Comparison of ENCODE assay signal across 3 cellular contexts in the genomic region with DNA sequence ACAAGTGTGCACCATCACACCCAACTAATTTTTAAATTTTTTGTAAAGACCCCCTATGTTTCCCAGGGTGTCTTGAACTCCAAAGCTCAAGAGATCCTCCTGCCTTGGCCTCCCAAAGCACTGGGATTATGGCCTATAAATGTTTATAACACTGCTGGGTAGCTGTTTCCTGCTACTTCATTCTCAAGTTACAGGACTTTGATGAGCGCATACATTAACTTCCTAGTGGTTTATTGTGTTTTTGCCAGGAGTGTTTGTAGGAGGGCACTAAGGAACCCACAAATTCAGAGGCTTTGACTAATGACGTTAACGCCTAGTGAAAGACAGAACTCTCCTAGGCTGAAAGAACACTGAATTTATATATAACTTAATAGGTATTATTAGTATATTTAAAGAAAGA.
A peak's percentile ranks its signal among the peaks of the same experiment; 100 is the strongest.
TF ChIP-seq lines count a peak whose summit lies in the region.

No MANE protein-coding gene starts in this region.

TF ChIP-seq in GM23338, 12 proteins besides CTCF, POLR2A, EP300 and RAD21 (continues in another document):
- TF ChIP-seq, protein P1, sequence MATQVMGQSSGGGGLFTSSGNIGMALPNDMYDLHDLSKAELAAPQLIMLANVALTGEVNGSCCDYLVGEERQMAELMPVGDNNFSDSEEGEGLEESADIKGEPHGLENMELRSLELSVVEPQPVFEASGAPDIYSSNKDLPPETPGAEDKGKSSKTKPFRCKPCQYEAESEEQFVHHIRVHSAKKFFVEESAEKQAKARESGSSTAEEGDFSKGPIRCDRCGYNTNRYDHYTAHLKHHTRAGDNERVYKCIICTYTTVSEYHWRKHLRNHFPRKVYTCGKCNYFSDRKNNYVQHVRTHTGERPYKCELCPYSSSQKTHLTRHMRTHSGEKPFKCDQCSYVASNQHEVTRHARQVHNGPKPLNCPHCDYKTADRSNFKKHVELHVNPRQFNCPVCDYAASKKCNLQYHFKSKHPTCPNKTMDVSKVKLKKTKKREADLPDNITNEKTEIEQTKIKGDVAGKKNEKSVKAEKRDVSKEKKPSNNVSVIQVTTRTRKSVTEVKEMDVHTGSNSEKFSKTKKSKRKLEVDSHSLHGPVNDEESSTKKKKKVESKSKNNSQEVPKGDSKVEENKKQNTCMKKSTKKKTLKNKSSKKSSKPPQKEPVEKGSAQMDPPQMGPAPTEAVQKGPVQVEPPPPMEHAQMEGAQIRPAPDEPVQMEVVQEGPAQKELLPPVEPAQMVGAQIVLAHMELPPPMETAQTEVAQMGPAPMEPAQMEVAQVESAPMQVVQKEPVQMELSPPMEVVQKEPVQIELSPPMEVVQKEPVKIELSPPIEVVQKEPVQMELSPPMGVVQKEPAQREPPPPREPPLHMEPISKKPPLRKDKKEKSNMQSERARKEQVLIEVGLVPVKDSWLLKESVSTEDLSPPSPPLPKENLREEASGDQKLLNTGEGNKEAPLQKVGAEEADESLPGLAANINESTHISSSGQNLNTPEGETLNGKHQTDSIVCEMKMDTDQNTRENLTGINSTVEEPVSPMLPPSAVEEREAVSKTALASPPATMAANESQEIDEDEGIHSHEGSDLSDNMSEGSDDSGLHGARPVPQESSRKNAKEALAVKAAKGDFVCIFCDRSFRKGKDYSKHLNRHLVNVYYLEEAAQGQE (IDR thresholded peaks at IDR 0.05; ENCODE audit: unreplicated experiment), result no peak
- TF ChIP-seq ZNF114 (CRISPR knock-in tag; IDR thresholded peaks at IDR 0.05), result no peak

TF ChIP-seq in HEK293, 187 proteins besides CTCF, POLR2A, EP300 and RAD21 (continued from another document and continues in another):
- TF ChIP-seq ZNF169 (tag by site-specific recombination; IDR thresholded peaks at IDR 0.05) (no peak), YY1 (tag by site-specific recombination; IDR thresholded peaks at IDR 0.05) (no peak), ZNF624 (tag by site-specific recombination; IDR thresholded peaks at IDR 0.05) (no peak), ZNF174 (tag by site-specific recombination; IDR thresholded peaks at IDR 0.05) (no peak), ZNF37A (tag by site-specific recombination; IDR thresholded peaks at IDR 0.05) (no peak), ZNF146 (tag by site-specific recombination; IDR thresholded peaks at IDR 0.05) (no peak), ZNF555 (tag by site-specific recombination; conservative IDR thresholded peaks at IDR 0.05) (no peak), ZIC2 (tag by site-specific recombination; IDR thresholded peaks at IDR 0.05) (peak; percentile 44), YY2 (tag by site-specific recombination; IDR thresholded peaks at IDR 0.05) (no peak), FEZF1 (tag by site-specific recombination; IDR thresholded peaks at IDR 0.05) (no peak), EGR2 (tag by site-specific recombination; IDR thresholded peaks at IDR 0.05; ENCODE audit: low read depth) (no peak)
- TF ChIP-seq, protein P2, sequence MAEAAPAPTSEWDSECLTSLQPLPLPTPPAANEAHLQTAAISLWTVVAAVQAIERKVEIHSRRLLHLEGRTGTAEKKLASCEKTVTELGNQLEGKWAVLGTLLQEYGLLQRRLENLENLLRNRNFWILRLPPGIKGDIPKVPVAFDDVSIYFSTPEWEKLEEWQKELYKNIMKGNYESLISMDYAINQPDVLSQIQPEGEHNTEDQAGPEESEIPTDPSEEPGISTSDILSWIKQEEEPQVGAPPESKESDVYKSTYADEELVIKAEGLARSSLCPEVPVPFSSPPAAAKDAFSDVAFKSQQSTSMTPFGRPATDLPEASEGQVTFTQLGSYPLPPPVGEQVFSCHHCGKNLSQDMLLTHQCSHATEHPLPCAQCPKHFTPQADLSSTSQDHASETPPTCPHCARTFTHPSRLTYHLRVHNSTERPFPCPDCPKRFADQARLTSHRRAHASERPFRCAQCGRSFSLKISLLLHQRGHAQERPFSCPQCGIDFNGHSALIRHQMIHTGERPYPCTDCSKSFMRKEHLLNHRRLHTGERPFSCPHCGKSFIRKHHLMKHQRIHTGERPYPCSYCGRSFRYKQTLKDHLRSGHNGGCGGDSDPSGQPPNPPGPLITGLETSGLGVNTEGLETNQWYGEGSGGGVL (tag by site-specific recombination; IDR thresholded peaks at IDR 0.05), result no peak
- TF ChIP-seq, protein P3, sequence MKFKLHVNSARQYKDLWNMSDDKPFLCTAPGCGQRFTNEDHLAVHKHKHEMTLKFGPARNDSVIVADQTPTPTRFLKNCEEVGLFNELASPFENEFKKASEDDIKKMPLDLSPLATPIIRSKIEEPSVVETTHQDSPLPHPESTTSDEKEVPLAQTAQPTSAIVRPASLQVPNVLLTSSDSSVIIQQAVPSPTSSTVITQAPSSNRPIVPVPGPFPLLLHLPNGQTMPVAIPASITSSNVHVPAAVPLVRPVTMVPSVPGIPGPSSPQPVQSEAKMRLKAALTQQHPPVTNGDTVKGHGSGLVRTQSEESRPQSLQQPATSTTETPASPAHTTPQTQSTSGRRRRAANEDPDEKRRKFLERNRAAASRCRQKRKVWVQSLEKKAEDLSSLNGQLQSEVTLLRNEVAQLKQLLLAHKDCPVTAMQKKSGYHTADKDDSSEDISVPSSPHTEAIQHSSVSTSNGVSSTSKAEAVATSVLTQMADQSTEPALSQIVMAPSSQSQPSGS (tag by site-specific recombination; IDR thresholded peaks at IDR 0.05; ENCODE audit: low read depth), result peak; percentile 7; the same call in 1 of the 2 replicates
- TF ChIP-seq, protein P4, sequence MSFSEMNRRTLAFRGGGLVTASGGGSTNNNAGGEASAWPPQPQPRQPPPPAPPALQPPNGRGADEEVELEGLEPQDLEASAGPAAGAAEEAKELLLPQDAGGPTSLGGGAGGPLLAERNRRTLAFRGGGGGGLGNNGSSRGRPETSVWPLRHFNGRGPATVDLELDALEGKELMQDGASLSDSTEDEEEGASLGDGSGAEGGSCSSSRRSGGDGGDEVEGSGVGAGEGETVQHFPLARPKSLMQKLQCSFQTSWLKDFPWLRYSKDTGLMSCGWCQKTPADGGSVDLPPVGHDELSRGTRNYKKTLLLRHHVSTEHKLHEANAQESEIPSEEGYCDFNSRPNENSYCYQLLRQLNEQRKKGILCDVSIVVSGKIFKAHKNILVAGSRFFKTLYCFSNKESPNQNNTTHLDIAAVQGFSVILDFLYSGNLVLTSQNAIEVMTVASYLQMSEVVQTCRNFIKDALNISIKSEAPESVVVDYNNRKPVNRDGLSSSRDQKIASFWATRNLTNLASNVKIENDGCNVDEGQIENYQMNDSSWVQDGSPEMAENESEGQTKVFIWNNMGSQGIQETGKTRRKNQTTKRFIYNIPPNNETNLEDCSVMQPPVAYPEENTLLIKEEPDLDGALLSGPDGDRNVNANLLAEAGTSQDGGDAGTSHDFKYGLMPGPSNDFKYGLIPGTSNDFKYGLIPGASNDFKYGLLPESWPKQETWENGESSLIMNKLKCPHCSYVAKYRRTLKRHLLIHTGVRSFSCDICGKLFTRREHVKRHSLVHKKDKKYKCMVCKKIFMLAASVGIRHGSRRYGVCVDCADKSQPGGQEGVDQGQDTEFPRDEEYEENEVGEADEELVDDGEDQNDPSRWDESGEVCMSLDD (tag by site-specific recombination; IDR thresholded peaks at IDR 0.05), result no peak

TF ChIP-seq in WTC11, 78 proteins besides CTCF, POLR2A, EP300 and RAD21 (continued from another document and continues in another):
- TF ChIP-seq, protein P5, sequence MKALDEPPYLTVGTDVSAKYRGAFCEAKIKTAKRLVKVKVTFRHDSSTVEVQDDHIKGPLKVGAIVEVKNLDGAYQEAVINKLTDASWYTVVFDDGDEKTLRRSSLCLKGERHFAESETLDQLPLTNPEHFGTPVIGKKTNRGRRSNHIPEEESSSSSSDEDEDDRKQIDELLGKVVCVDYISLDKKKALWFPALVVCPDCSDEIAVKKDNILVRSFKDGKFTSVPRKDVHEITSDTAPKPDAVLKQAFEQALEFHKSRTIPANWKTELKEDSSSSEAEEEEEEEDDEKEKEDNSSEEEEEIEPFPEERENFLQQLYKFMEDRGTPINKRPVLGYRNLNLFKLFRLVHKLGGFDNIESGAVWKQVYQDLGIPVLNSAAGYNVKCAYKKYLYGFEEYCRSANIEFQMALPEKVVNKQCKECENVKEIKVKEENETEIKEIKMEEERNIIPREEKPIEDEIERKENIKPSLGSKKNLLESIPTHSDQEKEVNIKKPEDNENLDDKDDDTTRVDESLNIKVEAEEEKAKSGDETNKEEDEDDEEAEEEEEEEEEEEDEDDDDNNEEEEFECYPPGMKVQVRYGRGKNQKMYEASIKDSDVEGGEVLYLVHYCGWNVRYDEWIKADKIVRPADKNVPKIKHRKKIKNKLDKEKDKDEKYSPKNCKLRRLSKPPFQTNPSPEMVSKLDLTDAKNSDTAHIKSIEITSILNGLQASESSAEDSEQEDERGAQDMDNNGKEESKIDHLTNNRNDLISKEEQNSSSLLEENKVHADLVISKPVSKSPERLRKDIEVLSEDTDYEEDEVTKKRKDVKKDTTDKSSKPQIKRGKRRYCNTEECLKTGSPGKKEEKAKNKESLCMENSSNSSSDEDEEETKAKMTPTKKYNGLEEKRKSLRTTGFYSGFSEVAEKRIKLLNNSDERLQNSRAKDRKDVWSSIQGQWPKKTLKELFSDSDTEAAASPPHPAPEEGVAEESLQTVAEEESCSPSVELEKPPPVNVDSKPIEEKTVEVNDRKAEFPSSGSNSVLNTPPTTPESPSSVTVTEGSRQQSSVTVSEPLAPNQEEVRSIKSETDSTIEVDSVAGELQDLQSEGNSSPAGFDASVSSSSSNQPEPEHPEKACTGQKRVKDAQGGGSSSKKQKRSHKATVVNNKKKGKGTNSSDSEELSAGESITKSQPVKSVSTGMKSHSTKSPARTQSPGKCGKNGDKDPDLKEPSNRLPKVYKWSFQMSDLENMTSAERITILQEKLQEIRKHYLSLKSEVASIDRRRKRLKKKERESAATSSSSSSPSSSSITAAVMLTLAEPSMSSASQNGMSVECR (CRISPR knock-in tag; IDR thresholded peaks at IDR 0.05; ENCODE audit: borderline replicate concordance), result no peak
- TF ChIP-seq, protein P6, sequence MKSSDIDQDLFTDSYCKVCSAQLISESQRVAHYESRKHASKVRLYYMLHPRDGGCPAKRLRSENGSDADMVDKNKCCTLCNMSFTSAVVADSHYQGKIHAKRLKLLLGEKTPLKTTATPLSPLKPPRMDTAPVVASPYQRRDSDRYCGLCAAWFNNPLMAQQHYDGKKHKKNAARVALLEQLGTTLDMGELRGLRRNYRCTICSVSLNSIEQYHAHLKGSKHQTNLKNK (CRISPR knock-in tag; IDR thresholded peaks at IDR 0.05), result no peak
- TF ChIP-seq, protein P7, sequence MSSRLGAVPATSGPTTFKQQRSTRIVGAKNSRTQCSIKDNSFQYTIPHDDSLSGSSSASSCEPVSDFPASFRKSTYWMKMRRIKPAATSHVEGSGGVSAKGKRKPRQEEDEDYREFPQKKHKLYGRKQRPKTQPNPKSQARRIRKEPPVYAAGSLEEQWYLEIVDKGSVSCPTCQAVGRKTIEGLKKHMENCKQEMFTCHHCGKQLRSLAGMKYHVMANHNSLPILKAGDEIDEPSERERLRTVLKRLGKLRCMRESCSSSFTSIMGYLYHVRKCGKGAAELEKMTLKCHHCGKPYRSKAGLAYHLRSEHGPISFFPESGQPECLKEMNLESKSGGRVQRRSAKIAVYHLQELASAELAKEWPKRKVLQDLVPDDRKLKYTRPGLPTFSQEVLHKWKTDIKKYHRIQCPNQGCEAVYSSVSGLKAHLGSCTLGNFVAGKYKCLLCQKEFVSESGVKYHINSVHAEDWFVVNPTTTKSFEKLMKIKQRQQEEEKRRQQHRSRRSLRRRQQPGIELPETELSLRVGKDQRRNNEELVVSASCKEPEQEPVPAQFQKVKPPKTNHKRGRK (CRISPR knock-in tag; IDR thresholded peaks at IDR 0.05; ENCODE audit: borderline replicate concordance), result no peak
- no peak for TF ChIP-seq NFYB (CRISPR knock-in tag; conservative IDR thresholded peaks at IDR 0.05; ENCODE audit: low read depth)
- TF ChIP-seq RELA (CRISPR knock-in tag; IDR thresholded peaks at IDR 0.05; ENCODE audit: borderline replicate concordance), result no peak
- no peak for TF ChIP-seq ATF1 (CRISPR knock-in tag; IDR thresholded peaks at IDR 0.05)
- TF ChIP-seq, protein P8, sequence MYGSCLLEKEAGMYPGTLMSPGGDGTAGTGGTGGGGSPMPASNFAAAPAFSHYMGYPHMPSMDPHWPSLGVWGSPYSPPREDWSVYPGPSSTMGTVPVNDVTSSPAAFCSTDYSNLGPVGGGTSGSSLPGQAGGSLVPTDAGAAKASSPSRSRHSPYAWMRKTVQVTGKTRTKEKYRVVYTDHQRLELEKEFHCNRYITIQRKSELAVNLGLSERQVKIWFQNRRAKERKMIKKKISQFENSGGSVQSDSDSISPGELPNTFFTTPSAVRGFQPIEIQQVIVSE (CRISPR knock-in tag; IDR thresholded peaks at IDR 0.05; ENCODE audit: borderline replicate concordance), result no peak
- TF ChIP-seq, protein P9, sequence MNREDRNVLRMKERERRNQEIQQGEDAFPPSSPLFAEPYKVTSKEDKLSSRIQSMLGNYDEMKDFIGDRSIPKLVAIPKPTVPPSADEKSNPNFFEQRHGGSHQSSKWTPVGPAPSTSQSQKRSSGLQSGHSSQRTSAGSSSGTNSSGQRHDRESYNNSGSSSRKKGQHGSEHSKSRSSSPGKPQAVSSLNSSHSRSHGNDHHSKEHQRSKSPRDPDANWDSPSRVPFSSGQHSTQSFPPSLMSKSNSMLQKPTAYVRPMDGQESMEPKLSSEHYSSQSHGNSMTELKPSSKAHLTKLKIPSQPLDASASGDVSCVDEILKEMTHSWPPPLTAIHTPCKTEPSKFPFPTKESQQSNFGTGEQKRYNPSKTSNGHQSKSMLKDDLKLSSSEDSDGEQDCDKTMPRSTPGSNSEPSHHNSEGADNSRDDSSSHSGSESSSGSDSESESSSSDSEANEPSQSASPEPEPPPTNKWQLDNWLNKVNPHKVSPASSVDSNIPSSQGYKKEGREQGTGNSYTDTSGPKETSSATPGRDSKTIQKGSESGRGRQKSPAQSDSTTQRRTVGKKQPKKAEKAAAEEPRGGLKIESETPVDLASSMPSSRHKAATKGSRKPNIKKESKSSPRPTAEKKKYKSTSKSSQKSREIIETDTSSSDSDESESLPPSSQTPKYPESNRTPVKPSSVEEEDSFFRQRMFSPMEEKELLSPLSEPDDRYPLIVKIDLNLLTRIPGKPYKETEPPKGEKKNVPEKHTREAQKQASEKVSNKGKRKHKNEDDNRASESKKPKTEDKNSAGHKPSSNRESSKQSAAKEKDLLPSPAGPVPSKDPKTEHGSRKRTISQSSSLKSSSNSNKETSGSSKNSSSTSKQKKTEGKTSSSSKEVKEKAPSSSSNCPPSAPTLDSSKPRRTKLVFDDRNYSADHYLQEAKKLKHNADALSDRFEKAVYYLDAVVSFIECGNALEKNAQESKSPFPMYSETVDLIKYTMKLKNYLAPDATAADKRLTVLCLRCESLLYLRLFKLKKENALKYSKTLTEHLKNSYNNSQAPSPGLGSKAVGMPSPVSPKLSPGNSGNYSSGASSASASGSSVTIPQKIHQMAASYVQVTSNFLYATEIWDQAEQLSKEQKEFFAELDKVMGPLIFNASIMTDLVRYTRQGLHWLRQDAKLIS (CRISPR knock-in tag; IDR thresholded peaks at IDR 0.05; ENCODE audit: borderline replicate concordance), result no peak
- TF ChIP-seq, protein P10, sequence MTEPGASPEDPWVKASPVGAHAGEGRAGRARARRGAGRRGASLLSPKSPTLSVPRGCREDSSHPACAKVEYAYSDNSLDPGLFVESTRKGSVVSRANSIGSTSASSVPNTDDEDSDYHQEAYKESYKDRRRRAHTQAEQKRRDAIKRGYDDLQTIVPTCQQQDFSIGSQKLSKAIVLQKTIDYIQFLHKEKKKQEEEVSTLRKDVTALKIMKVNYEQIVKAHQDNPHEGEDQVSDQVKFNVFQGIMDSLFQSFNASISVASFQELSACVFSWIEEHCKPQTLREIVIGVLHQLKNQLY (CRISPR knock-in tag; IDR thresholded peaks at IDR 0.05), result no peak
- TF ChIP-seq, protein P3 (CRISPR knock-in tag; IDR thresholded peaks at IDR 0.05; ENCODE audit: borderline replicate concordance, low read depth), result no peak
- TF ChIP-seq ZNF671 (CRISPR knock-in tag; IDR thresholded peaks at IDR 0.05), result no peak
- TF ChIP-seq PRRX2 (CRISPR knock-in tag; IDR thresholded peaks at IDR 0.05), result no peak
- TF ChIP-seq ZNF263 (CRISPR knock-in tag; IDR thresholded peaks at IDR 0.05; ENCODE audit: low read depth), result no peak
